In genomic region chr1:173900427-173900826, GRCh38 we compare ENCODE assay signal across 17 cellular contexts. TPM values are rescaled to one million over a fixed set of nuclear protein-coding genes. Genes with fewer than 3 reads are reported as not detected.
DNase-seq lines count a peak whose midpoint lies in the region; ATAC-seq and TF ChIP-seq lines count a peak whose summit lies in the region.
"Had no signal": no experiment of that assay in that cellular context is flagged by ENCODE, and none has a peak within 500 bp of the region (broad histone marks: within the 10 kb centered on the region; RNA-seq: fewer than 3 reads in every experiment).

No MANE protein-coding gene starts in this region.

- H2BK20ac ChIP-seq in H9 (ENCODE audit: low read depth, low read length, poor library complexity, severe bottlenecking), result no peak overlapping the region

- H3K27ac ChIP-seq in H9 (ENCODE audit: insufficient read length, low read depth, low read length), result no peak overlapping the region
- H3K27ac ChIP-seq in neutrophil, result peak overlapping the region; percentile 58
- H3K27ac ChIP-seq: 22Rv1, GM23248 had no signal

- H3K9ac ChIP-seq in H9 (ENCODE audit: extremely low read depth, insufficient read length, low read length), result peak overlapping the region; percentile 15
- H3K9ac ChIP-seq: GM23248 had no signal

- H3K27me3 Mint-ChIP-seq in activated CD4-positive, alpha-beta T cell treated with anti-CD3 and anti-CD28 coated beads for 36 hours, result no peaks in the 10 kb centered on the region
- H3K27me3 Mint-ChIP-seq in H9 (ENCODE audit: low read depth) (no peaks in the 10 kb centered on the region), WTC11 (ENCODE audit: low read depth) (no peaks in the 10 kb centered on the region)
- H3K27me3 Mint-ChIP-seq: CD8-positive, alpha-beta memory T cell had no signal

- H3K18ac ChIP-seq in H9 (ENCODE audit: insufficient read length, low read depth, low read length), result no peak overlapping the region

- CTCF ChIA-PET in activated CD4-positive, alpha-beta T cell treated with anti-CD3 and anti-CD28 coated beads for 36 hours (lab: Charles Lee), result no interaction called here
- CTCF ChIA-PET in WTC11 (lab: Charles Lee), result interaction anchor here (0.6 kb wide), 1 partner anchor 8 kb away, joined by 3 read pairs; no protein-coding TSS in a partner anchor

- H3K4me1 Mint-ChIP-seq in activated CD4-positive, alpha-beta T cell treated with anti-CD3 and anti-CD28 coated beads for 36 hours, result peaks cover 13% of the 10 kb centered on the region
- H3K4me1 Mint-ChIP-seq in H9 (peaks cover 19 to 37% of the 10 kb centered on the region in 2 experiments), WTC11 (peaks cover 49% of the 10 kb centered on the region)

- H3K27ac Mint-ChIP-seq in activated CD4-positive, alpha-beta T cell treated with anti-CD3 and anti-CD28 coated beads for 36 hours, result no peak overlapping the region
- no peak overlapping the region for H3K27ac Mint-ChIP-seq in H9
- peak overlapping the region; percentile 66; the same call in 1 of the 2 replicates for H3K27ac Mint-ChIP-seq in WTC11

- H2BK15ac ChIP-seq in H9 (ENCODE audit: low read depth, low read length), result no peak overlapping the region

- no peaks in the 10 kb centered on the region for H3K9me3 ChIP-seq in H9 (ENCODE audit: control insufficient read depth, low read depth, low read length)
- no peaks in the 10 kb centered on the region for H3K9me3 ChIP-seq in neutrophil
- H3K9me3 ChIP-seq: HAP-1 had no signal

- no peak for TF ChIP-seq CTCF in H9 (conservative IDR thresholded peaks at IDR 0.05)
- no peak for TF ChIP-seq CTCF in WTC11 (IDR thresholded peaks at IDR 0.05)
- TF ChIP-seq CTCF in neutrophil (IDR thresholded peaks at IDR 0.05), result no peak

- DNase-seq in activated CD4-positive, alpha-beta T cell treated with anti-CD3 and anti-CD28 coated beads for 36 hours, result no peak
- no peak for DNase-seq in activated CD4-positive, alpha-beta T cell treated with anti-CD3 and anti-CD28 coated beads for 48 hours
- DNase-seq in H9, result no peak
- DNase-seq in WTC11 (ENCODE audit: low spot score), result no peak
- no peak for DNase-seq in COLO829 (ENCODE audit: low spot score)
- no peak for DNase-seq in stimulated activated CD4-positive, alpha-beta T cell treated with anti-CD3 and anti-CD28 coated beads, Interleukin-2, amount 100 ng/mL, for 24 hours
- DNase-seq in NCI-H2171 treated with DMSO at 0.1 percent for 48 hours (lab: John Stamatoyannopoulos, UW), result no peak
- DNase-seq: CD8-positive, alpha-beta memory T cell; DMS 273 treated with DMSO at 0.1 percent for 48 hours; GM23248 had no signal

- H2AFZ ChIP-seq in H9 (ENCODE audit: low read length), result no peak overlapping the region
- H2AFZ ChIP-seq: GM23248 had no signal

- no peak overlapping the region for H3K14ac ChIP-seq in H9 (ENCODE audit: insufficient read depth, low read length)

- no peaks in the 10 kb centered on the region for H3K36me3 ChIP-seq in neutrophil
- H3K36me3 ChIP-seq: HAP-1 had no signal

- no peak overlapping the region for H3K4me3 ChIP-seq in neutrophil (ENCODE audit: low read depth in 1 of 2, low read length in 1 of 2)
- H3K4me3 ChIP-seq: GM23248, HAP-1 had no signal

- H3K4me2 ChIP-seq in H9 (ENCODE audit: insufficient read depth, insufficient read length, low read length), result no peak overlapping the region

- H3K4ac ChIP-seq in H9 (ENCODE audit: low read depth, low read length), result no peak overlapping the region

- no peaks in the 10 kb centered on the region for H3K79me2 ChIP-seq in H9 (ENCODE audit: insufficient read depth, low read length)

- H3K27me3 ChIP-seq in H9 (ENCODE audit: insufficient read depth, low read length) (no peaks in the 10 kb centered on the region), neutrophil (no peaks in the 10 kb centered on the region)

- H4K91ac ChIP-seq in H9 (ENCODE audit: insufficient read length, low read depth, low read length), result no peak overlapping the region

- intact Hi-C loops in activated CD4-positive, alpha-beta T cell treated with anti-CD3 and anti-CD28 coated beads for 36 hours (cut with DNase I, micrococcal nuclease), result no loop called here

- H3K4me1 ChIP-seq in H9 (ENCODE audit: insufficient read depth, low read length) (peaks cover 4% of the 10 kb centered on the region; the same call in 1 of the 2 replicates), neutrophil (ENCODE audit: control insufficient read depth in 1 of 2, insufficient read depth in 1 of 2, low read depth in 1 of 2, low read length in 1 of 2) (peaks cover 21 to 35% of the 10 kb centered on the region in 2 experiments)
- H3K4me1 ChIP-seq: HAP-1 had no signal

- H3K56ac ChIP-seq in H9 (ENCODE audit: insufficient read length, low read depth, low read length), result no peak overlapping the region

- POLR2A ChIA-PET in activated CD4-positive, alpha-beta T cell treated with anti-CD3 and anti-CD28 coated beads for 36 hours (lab: Charles Lee), result no interaction called here
- POLR2A ChIA-PET in WTC11 (lab: Charles Lee), result no interaction called here

- H2BK5ac ChIP-seq in H9 (ENCODE audit: insufficient read length, low read length), result no peak overlapping the region

- no peak overlapping the region for H2AK5ac ChIP-seq in H9 (ENCODE audit: insufficient read length, low read length)

- H3K79me1 ChIP-seq in H9 (ENCODE audit: insufficient read depth, low read depth, low read length, poor library complexity, severe bottlenecking), result no peaks in the 10 kb centered on the region

- H4K20me1 ChIP-seq in H9 (ENCODE audit: control insufficient read depth, insufficient read depth, insufficient read length), result no peaks in the 10 kb centered on the region

- peak; percentile 60 for ATAC-seq in activated CD4-positive, alpha-beta T cell treated with anti-CD3 and anti-CD28 coated beads for 36 hours
- ATAC-seq in WTC11, result no peak

- H4K8ac ChIP-seq in H9 (replicated peaks; ENCODE audit: insufficient read length, low read depth, low read length), result no peak overlapping the region

- H2BK120ac ChIP-seq in H9 (ENCODE audit: low read depth, low read length, poor library complexity, severe bottlenecking), result no peak overlapping the region

- H3K23ac ChIP-seq in H9 (ENCODE audit: insufficient read length, low read depth, low read length), result no peak overlapping the region

- no peak overlapping the region for H3T11ph ChIP-seq in H9 (ENCODE audit: low read length)

- H3K9me3 Mint-ChIP-seq in activated CD4-positive, alpha-beta T cell treated with anti-CD3 and anti-CD28 coated beads for 36 hours (ENCODE audit: low read depth), result no peaks in the 10 kb centered on the region
- no peaks in the 10 kb centered on the region for H3K9me3 Mint-ChIP-seq in H9
- no peaks in the 10 kb centered on the region for H3K9me3 Mint-ChIP-seq in WTC11
- H3K9me3 Mint-ChIP-seq: CD8-positive, alpha-beta memory T cell had no signal

- H2BK12ac ChIP-seq in H9 (ENCODE audit: insufficient read length, low read depth, low read length), result no peak overlapping the region

- WGBS in H9 (ENCODE audit: extremely low coverage, insufficient read length, low lambda C conversion rate), result no CpG with 5 or more reads among the region's 2 CpGs

- no peaks in the 10 kb centered on the region for H3K23me2 ChIP-seq in H9 (ENCODE audit: insufficient read length, low read depth, low read length, poor library complexity, severe bottlenecking)

- no peak overlapping the region for H3K4me3 Mint-ChIP-seq in activated CD4-positive, alpha-beta T cell treated with anti-CD3 and anti-CD28 coated beads for 36 hours
- no peak overlapping the region for H3K4me3 Mint-ChIP-seq in H9
- no peak overlapping the region for H3K4me3 Mint-ChIP-seq in WTC11
- H3K4me3 Mint-ChIP-seq: CD8-positive, alpha-beta memory T cell had no signal

- H4K5ac ChIP-seq in H9 (ENCODE audit: insufficient read length, low read depth, low read length), result no peak overlapping the region

- H3K36me3 Mint-ChIP-seq in activated CD4-positive, alpha-beta T cell treated with anti-CD3 and anti-CD28 coated beads for 36 hours (ENCODE audit: low read depth), result no peaks in the 10 kb centered on the region
- H3K36me3 Mint-ChIP-seq in H9 (ENCODE audit: insufficient read depth in 1 of 3, low read depth in 3 of 3), result peaks cover 0 to 2% (median 2%) of the 10 kb centered on the region in 3 experiments; a peak in 2 of 7 replicates
- H3K36me3 Mint-ChIP-seq in WTC11, result no peaks in the 10 kb centered on the region

TF ChIP-seq in WTC11, 78 proteins besides CTCF, POLR2A, EP300 and RAD21 (continues in another document):
- TF ChIP-seq, protein P1, sequence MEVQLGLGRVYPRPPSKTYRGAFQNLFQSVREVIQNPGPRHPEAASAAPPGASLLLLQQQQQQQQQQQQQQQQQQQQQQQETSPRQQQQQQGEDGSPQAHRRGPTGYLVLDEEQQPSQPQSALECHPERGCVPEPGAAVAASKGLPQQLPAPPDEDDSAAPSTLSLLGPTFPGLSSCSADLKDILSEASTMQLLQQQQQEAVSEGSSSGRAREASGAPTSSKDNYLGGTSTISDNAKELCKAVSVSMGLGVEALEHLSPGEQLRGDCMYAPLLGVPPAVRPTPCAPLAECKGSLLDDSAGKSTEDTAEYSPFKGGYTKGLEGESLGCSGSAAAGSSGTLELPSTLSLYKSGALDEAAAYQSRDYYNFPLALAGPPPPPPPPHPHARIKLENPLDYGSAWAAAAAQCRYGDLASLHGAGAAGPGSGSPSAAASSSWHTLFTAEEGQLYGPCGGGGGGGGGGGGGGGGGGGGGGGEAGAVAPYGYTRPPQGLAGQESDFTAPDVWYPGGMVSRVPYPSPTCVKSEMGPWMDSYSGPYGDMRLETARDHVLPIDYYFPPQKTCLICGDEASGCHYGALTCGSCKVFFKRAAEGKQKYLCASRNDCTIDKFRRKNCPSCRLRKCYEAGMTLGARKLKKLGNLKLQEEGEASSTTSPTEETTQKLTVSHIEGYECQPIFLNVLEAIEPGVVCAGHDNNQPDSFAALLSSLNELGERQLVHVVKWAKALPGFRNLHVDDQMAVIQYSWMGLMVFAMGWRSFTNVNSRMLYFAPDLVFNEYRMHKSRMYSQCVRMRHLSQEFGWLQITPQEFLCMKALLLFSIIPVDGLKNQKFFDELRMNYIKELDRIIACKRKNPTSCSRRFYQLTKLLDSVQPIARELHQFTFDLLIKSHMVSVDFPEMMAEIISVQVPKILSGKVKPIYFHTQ (CRISPR knock-in tag; IDR thresholded peaks at IDR 0.05), result no peak

RNA-seq across cellular contexts. Expression of gene SERPINC1, which starts 16.7 kb away (rescaled TPM):
- total RNA-seq in activated CD4-positive, alpha-beta T cell treated with anti-CD3 and anti-CD28 coated beads for 36 hours, result under 1 TPM in 1 of 2 experiments, not detected in 1; 0.25 TPM
- total RNA-seq in H9 (2021), result not detected in 2 replicates
- total RNA-seq in WTC11 (2021), result 0.57 to 1.0 TPM (median 0.69 TPM) in 3 replicates
- total RNA-seq: A673; CD8-positive, alpha-beta memory T cell; Daoy; G401; GM23248; HT1080 had no signal

RNA-seq across cellular contexts. Expression of gene ZBTB37, which starts 32.2 kb away (rescaled TPM):
- total RNA-seq in activated CD4-positive, alpha-beta T cell treated with anti-CD3 and anti-CD28 coated beads for 36 hours, result 1 to 10 TPM; 7.7 to 7.9 TPM
- total RNA-seq in H9 (2021) (10.6 and 12.0 TPM in 2 replicates), WTC11 (2021) (14.0 to 15.5 TPM (median 14.4 TPM) in 3 replicates)

RNA-seq across cellular contexts. Expression of gene GAS5, which starts 32.6 kb away (rescaled TPM):
- total RNA-seq in activated CD4-positive, alpha-beta T cell treated with anti-CD3 and anti-CD28 coated beads for 36 hours, result 1,000 to 10,000 TPM in 1 of 2 experiments, 100 to 1,000 TPM in 1; 878 to 1,203 TPM
- total RNA-seq in H9 (2021), result 677 and 690 TPM in 2 replicates
- total RNA-seq in WTC11 (2021), result 818 to 891 TPM (median 878 TPM) in 3 replicates
